In the genomic region with DNA sequence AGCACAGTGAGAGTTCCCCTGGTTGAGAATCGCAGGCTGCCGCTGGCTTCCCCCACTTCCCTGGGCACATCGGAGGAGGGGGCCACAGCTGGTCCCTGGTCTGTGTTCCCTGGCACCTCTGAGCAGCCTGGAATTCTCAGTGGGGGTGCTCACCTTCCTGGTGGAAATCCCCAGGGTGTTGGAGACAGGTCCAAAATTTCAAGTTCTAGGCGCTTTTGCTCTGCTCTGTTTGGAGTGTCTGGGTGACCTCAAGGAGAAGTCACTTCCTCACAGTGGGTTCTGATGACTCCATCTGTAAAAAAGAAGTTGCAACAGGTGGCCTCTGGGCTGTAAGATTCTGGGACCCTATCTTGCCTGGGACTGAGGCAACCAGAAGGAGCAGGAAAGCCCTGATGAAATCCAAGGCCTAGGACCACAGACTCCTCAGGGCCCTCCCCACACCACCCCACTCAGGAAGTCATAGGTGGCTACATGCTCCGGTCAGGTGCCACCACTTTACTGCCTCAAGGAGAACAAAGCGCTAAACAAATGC, we compare ENCODE assay signal across 8 cellular contexts.
DNase-seq lines count a peak whose midpoint lies in the region; ATAC-seq and TF ChIP-seq lines count a peak whose summit lies in the region.

Gene TRAF1 (minus strand): TSS at position 400 of the 532 bp plus-strand sequence. CDS start 721 bp downstream, outside the sequence.

- no peaks in the 10 kb centered on the region for H4K20me1 ChIP-seq in OCI-LY1 (ENCODE audit: insufficient read depth, low read length)

- no peaks in the 10 kb centered on the region for H3K9me2 ChIP-seq in OCI-LY1 (ENCODE audit: low read depth, low read length)

- peaks cover 5% of the 10 kb centered on the region; the same call in 1 of the 2 replicates for H3F3A ChIP-seq in OCI-LY1 (ENCODE audit: insufficient read depth, low read length)

- DNase-seq in stimulated activated naive B cell treated with anti-CD40 and anti-IgM and Interleukin-4, amounts not matched to agents 10 μg/mL and 1 μg/mL and 100 μg/mL, for 72 hours, result peak; percentile 61
- DNase-seq in DMS153 (lab: John Stamatoyannopoulos, UW) (no peak), NCI-H2107 treated with DMSO at 0.1 percent for 48 hours (lab: John Stamatoyannopoulos, UW; ENCODE audit: unreplicated experiment) (no peak), NCI-H1436 (lab: John Stamatoyannopoulos, UW) (no peak)

- no peaks in the 10 kb centered on the region for H3K79me2 ChIP-seq in OCI-LY1 (ENCODE audit: insufficient read depth, low read length)

- H3K27me3 Mint-ChIP-seq in stimulated activated naive B cell treated with anti-CD40 and anti-IgM and Interleukin-4, amounts not matched to agents 10 μg/mL and 1 μg/mL and 100 μg/mL, for 72 hours, result no peaks in the 10 kb centered on the region

- H3K4me1 ChIP-seq in OCI-LY1 (ENCODE audit: insufficient read depth, low read length, severe bottlenecking) (peaks cover 59% of the 10 kb centered on the region), duodenal mucosa (ENCODE audit: control insufficient read depth in 1 of 2, insufficient read depth in 2 of 2, low read length in 2 of 2) (peaks cover 5 to 13% of the 10 kb centered on the region in 2 donors)

- no peak within 1 kb of the TSS for H2AFZ ChIP-seq in OCI-LY1 (ENCODE audit: low read length)

- peak within 1 kb of the TSS; percentile 86 for H3K4me2 ChIP-seq in OCI-LY1 (ENCODE audit: low read length)

- H3K27me3 ChIP-seq in OCI-LY1 (ENCODE audit: insufficient read depth, low read length) (no peaks in the 10 kb centered on the region), duodenal mucosa (ENCODE audit: control insufficient read depth in 1 of 2, insufficient read depth in 2 of 2, low read length in 2 of 2) (no peaks in the 10 kb centered on the region)

- no peak for TF ChIP-seq CTCF in OCI-LY1 (IDR thresholded peaks at IDR 0.05; ENCODE audit: low read length)

- peaks cover 37 to 48% of the 10 kb centered on the region in 2 donors for H3K36me3 Mint-ChIP-seq in stimulated activated naive B cell treated with anti-CD40 and anti-IgM and Interleukin-4, amounts not matched to agents 10 μg/mL and 1 μg/mL and 100 μg/mL, for 72 hours

- ATAC-seq in GM18505 (IDR thresholded peaks at IDR 0.05; ENCODE audit: unreplicated experiment) (no peak), HG02571 (IDR thresholded peaks at IDR 0.05; ENCODE audit: unreplicated experiment) (peak; percentile 17)
- peak; percentile 54 to 57 for ATAC-seq in stimulated activated naive B cell treated with anti-CD40 and anti-IgM and Interleukin-4, amounts not matched to agents 10 μg/mL and 1 μg/mL and 100 μg/mL, for 72 hours (replicated peaks)

- TF ChIP-seq POLR2A in GM18505 (IDR thresholded peaks at IDR 0.05; ENCODE audit: borderline replicate concordance, extremely low read depth, insufficient read depth, insufficient read length), result peak; percentile 4

- H3K4me3 ChIP-seq in OCI-LY1 (ENCODE audit: low read depth, low read length, poor library complexity, severe bottlenecking) (peak within 1 kb of the TSS; percentile 62), duodenal mucosa (ENCODE audit: low read depth in 1 of 2, low read length in 2 of 2) (peak within 1 kb of the TSS; percentile 30 to 42)

- H3K9me3 Mint-ChIP-seq in stimulated activated naive B cell treated with anti-CD40 and anti-IgM and Interleukin-4, amounts not matched to agents 10 μg/mL and 1 μg/mL and 100 μg/mL, for 72 hours, result no peaks in the 10 kb centered on the region

- peaks cover 51 to 90% of the 10 kb centered on the region in 2 donors for H3K4me1 Mint-ChIP-seq in stimulated activated naive B cell treated with anti-CD40 and anti-IgM and Interleukin-4, amounts not matched to agents 10 μg/mL and 1 μg/mL and 100 μg/mL, for 72 hours

- H3K9ac ChIP-seq in OCI-LY1 (ENCODE audit: low read length) (peak within 1 kb of the TSS; percentile 78), duodenal mucosa (ENCODE audit: low read depth in 1 of 2, low read length in 2 of 2) (peak within 1 kb of the TSS; percentile 48 to 79)

- H3K27ac ChIP-seq in OCI-LY1 (ENCODE audit: low read depth, low read length, poor library complexity, severe bottlenecking), result peak within 1 kb of the TSS; percentile 76
- peak within 1 kb of the TSS; percentile 39 for H3K27ac ChIP-seq in duodenal mucosa (ENCODE audit: low read depth, low read length)

- H3K4me3 Mint-ChIP-seq in stimulated activated naive B cell treated with anti-CD40 and anti-IgM and Interleukin-4, amounts not matched to agents 10 μg/mL and 1 μg/mL and 100 μg/mL, for 72 hours, result peak within 1 kb of the TSS; percentile 89 to 96

- no peaks in the 10 kb centered on the region; the same call in 1 of the 2 replicates for H3K36me3 ChIP-seq in OCI-LY1 (ENCODE audit: insufficient read depth, low read length)
- no peaks in the 10 kb centered on the region for H3K36me3 ChIP-seq in duodenal mucosa (ENCODE audit: control insufficient read depth in 1 of 2, insufficient read depth in 2 of 2, low read length in 2 of 2)

- peak within 1 kb of the TSS; percentile 96 for H3K27ac Mint-ChIP-seq in stimulated activated naive B cell treated with anti-CD40 and anti-IgM and Interleukin-4, amounts not matched to agents 10 μg/mL and 1 μg/mL and 100 μg/mL, for 72 hours

- H3K9me3 ChIP-seq in OCI-LY1 (ENCODE audit: low read length) (no peaks in the 10 kb centered on the region), duodenal mucosa (ENCODE audit: control insufficient read depth in 1 of 2, low read length in 2 of 2) (no peaks in the 10 kb centered on the region)
